In genomic region chr9:131218370-131218769, GRCh38 we compare ENCODE assay signal across 24 cellular contexts.
"Had no signal": no experiment of that assay in that cellular context is flagged by ENCODE, and none has a peak within 500 bp of the region (broad histone marks: within the 10 kb centered on the region; RNA-seq: fewer than 3 reads in every experiment).

No MANE protein-coding gene starts in this region.

- H3K4me3 ChIP-seq: esophagus muscularis mucosa, gastroesophageal sphincter, left ventricle myocardium inferior, lower lobe of right lung, pancreas, suprapubic skin, thyroid gland, upper lobe of left lung, uterus had no signal

- H3K4me1 Mint-ChIP-seq: memory B cell had no signal

- H3K36me3 Mint-ChIP-seq: natural killer cell treated with Interleukin-12 subunit alpha and Interleukin-12 subunit beta and Interleukin-15 and Interleukin-18, amount 100 ng/mL, for 72 hours had no signal

- H3K27me3 Mint-ChIP-seq: dendritic cell treated with granulocyte-macrophage colony-stimulating factor and Interleukin-4, amounts not matched to agents 40 ng/mL and 50 ng/mL, for 4 days; effector memory CD8-positive, alpha-beta T cell; memory B cell; natural killer cell treated with Interleukin-12 subunit alpha and Interleukin-12 subunit beta and Interleukin-15 and Interleukin-18, amount 100 ng/mL, for 72 hours; progenitor cell of endocrine pancreas had no signal

- H3K27ac ChIP-seq: epithelial cell of prostate, left ventricle myocardium inferior, lower lobe of right lung, pancreas, suprapubic skin, thyroid gland, upper lobe of left lung had no signal

- ATAC-seq: effector memory CD8-positive, alpha-beta T cell; gastroesophageal sphincter; lower lobe of right lung; natural killer cell treated with Interleukin-12 subunit alpha and Interleukin-12 subunit beta and Interleukin-15 and Interleukin-18, amount 100 ng/mL, for 72 hours; pancreas had no signal

- H3K9me3 ChIP-seq: esophagus muscularis mucosa, gastroesophageal sphincter, left ventricle myocardium inferior, lower lobe of right lung, pancreas, suprapubic skin, thyroid gland, upper lobe of left lung, uterus had no signal

- FAIRE-seq: kidney, pancreas, small intestine had no signal

- H3K9me3 Mint-ChIP-seq: dendritic cell treated with granulocyte-macrophage colony-stimulating factor and Interleukin-4, amounts not matched to agents 40 ng/mL and 50 ng/mL, for 4 days; effector memory CD8-positive, alpha-beta T cell; memory B cell; natural killer cell treated with Interleukin-12 subunit alpha and Interleukin-12 subunit beta and Interleukin-15 and Interleukin-18, amount 100 ng/mL, for 72 hours had no signal

- DNase-seq: effector memory CD8-positive, alpha-beta T cell; glutamatergic neuron; kidney; left cardiac atrium; left ventricle myocardium inferior; lower lobe of right lung; midbrain; occipital lobe; pancreas; right cardiac atrium; small intestine; stimulated activated CD4-positive, alpha-beta T cell treated with anti-CD3 and anti-CD28 coated beads, Interleukin-12 subunit alpha, Interleukin-12 subunit beta, amount 100 ng/mL, for 4 hours; stimulated activated naive CD4-positive, alpha-beta T cell; thyroid gland; upper lobe of left lung; uterus had no signal

- H3K36me3 ChIP-seq: uterus had no signal

- H3K27me3 ChIP-seq: esophagus muscularis mucosa, gastroesophageal sphincter, pancreas, suprapubic skin, thyroid gland, upper lobe of left lung, uterus had no signal

- H3K4me3 Mint-ChIP-seq: dendritic cell treated with granulocyte-macrophage colony-stimulating factor and Interleukin-4, amounts not matched to agents 40 ng/mL and 50 ng/mL, for 4 days; effector memory CD8-positive, alpha-beta T cell; memory B cell; natural killer cell treated with Interleukin-12 subunit alpha and Interleukin-12 subunit beta and Interleukin-15 and Interleukin-18, amount 100 ng/mL, for 72 hours had no signal

- H3K27ac Mint-ChIP-seq: dendritic cell treated with granulocyte-macrophage colony-stimulating factor and Interleukin-4, amounts not matched to agents 40 ng/mL and 50 ng/mL, for 4 days; memory B cell; progenitor cell of endocrine pancreas had no signal

- H3K4me1 ChIP-seq: lower lobe of right lung, pancreas, suprapubic skin, thyroid gland, upper lobe of left lung, uterus had no signal
